14 cellular contexts compared by ENCODE assay signal in the genomic region with DNA sequence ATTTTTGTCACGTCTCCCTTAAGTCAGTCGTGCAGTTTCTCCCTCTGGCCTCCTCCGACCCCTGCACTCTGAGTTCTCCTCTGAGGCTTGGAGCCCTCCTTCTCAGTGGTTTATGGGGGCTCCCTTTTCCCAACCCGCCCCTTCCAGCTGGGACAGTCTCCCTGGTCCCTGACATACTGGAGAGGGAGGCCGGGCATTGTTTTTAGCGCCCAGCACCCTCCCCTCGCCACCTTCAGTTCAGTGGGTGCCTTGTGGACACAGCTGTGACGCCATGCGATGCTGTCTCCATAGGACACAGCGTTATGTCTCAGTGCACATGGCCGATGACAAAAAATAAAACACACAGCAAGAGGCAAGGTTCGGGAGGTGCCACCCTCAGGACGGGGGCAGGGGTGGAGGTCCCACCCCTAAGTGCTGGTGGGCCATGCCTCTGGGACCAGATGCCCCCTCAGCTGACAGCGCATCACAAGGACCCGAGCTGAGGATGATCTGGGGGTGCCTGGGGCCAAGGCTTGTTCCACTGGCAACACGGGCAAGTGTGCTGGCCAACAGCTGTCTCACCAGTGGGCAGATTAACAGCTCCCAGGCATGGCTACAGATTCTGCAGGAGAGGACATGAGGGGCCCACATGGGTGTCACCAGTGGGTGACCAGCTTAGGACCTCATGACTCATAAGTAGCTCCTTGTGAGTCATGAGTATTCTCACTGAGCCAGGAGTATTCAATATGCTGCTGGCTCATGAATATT.
A peak's percentile ranks its signal among the peaks of the same experiment; 100 is the strongest.
DNase-seq lines count a peak whose midpoint lies in the region; ATAC-seq and TF ChIP-seq lines count a peak whose summit lies in the region.
"Had no signal": no experiment of that assay in that cellular context is flagged by ENCODE, and none has a peak within 500 bp of the region (broad histone marks: within the 10 kb centered on the region; RNA-seq: fewer than 3 reads in every experiment).

No MANE protein-coding gene starts in this region.

- no peaks in the 10 kb centered on the region for H3K36me3 ChIP-seq in right atrium auricular region

- ATAC-seq in Right ventricle myocardium superior (ENCODE audit: poor library complexity) = no peak
- ATAC-seq: left lobe of liver had no signal

- no peaks in the 10 kb centered on the region for H3K4me1 Mint-ChIP-seq in activated CD4-positive, alpha-beta T cell treated with anti-CD3 and anti-CD28 coated beads, Interleukin-2, amount 10 ng/mL, durations not matched to agents 24 days and 14 days

- DNase-seq in Right ventricle myocardium superior = peak; percentile 24
- no peak for DNase-seq in right atrium auricular region (ENCODE audit: low spot score)
- DNase-seq in astrocyte of the hippocampus (ENCODE audit: low read depth, low spot score) = peak; percentile 52
- DNase-seq in islet precursor cell = peak; percentile 44
- DNase-seq in COR-L47 (lab: John Stamatoyannopoulos, UW) = no peak
- DNase-seq in DMS153 treated with DMSO at 0.1 percent for 48 hours (lab: John Stamatoyannopoulos, UW; ENCODE audit: unreplicated experiment) = no peak
- DNase-seq in activated CD4-positive, alpha-beta T cell treated with anti-CD3 and anti-CD28 coated beads, Interleukin-2, amount 10 ng/mL, durations not matched to agents 24 days and 14 days = no peak
- no peak for DNase-seq in NCI-H2227 treated with DMSO at 0.1 percent for 48 hours (lab: John Stamatoyannopoulos, UW)
- DNase-seq: activated T-cell treated with anti-CD3 and anti-CD28 coated beads, Interleukin-2, amount 50 U/mL, for 1 hour; AML-193; NCI-H226 had no signal

- no peaks in the 10 kb centered on the region for H3K36me3 Mint-ChIP-seq in activated CD4-positive, alpha-beta T cell treated with anti-CD3 and anti-CD28 coated beads, Interleukin-2, amount 10 ng/mL, durations not matched to agents 24 days and 14 days (ENCODE audit: low read depth)

- H3K4me3 Mint-ChIP-seq in activated CD4-positive, alpha-beta T cell treated with anti-CD3 and anti-CD28 coated beads, Interleukin-2, amount 10 ng/mL, durations not matched to agents 24 days and 14 days = no peak overlapping the region
- H3K4me3 Mint-ChIP-seq: stimulated activated naive CD8-positive, alpha-beta T cell treated with anti-CD3 and anti-CD28 coated beads, Interleukin-15, Interleukin-2, amounts not matched to agents 100 ng/mL and 50 ng/mL, for 24 hours had no signal

- no peaks in the 10 kb centered on the region for H3K9me3 Mint-ChIP-seq in activated CD4-positive, alpha-beta T cell treated with anti-CD3 and anti-CD28 coated beads, Interleukin-2, amount 10 ng/mL, durations not matched to agents 24 days and 14 days
- H3K9me3 Mint-ChIP-seq: stimulated activated naive CD8-positive, alpha-beta T cell treated with anti-CD3 and anti-CD28 coated beads, Interleukin-15, Interleukin-2, amounts not matched to agents 100 ng/mL and 50 ng/mL, for 24 hours had no signal

- peaks cover 10% of the 10 kb centered on the region for H3K27me3 Mint-ChIP-seq in activated CD4-positive, alpha-beta T cell treated with anti-CD3 and anti-CD28 coated beads, Interleukin-2, amount 10 ng/mL, durations not matched to agents 24 days and 14 days

- no peaks in the 10 kb centered on the region for H3K4me1 ChIP-seq in right atrium auricular region

- intact Hi-C loops in Right ventricle myocardium superior (cut with DNase I) = no loop called here
- intact Hi-C loops in activated CD4-positive, alpha-beta T cell treated with anti-CD3 and anti-CD28 coated beads, Interleukin-2, amount 10 ng/mL, durations not matched to agents 24 days and 14 days (cut with micrococcal nuclease) = no loop called here

- no peak overlapping the region for H3K4me3 ChIP-seq in right atrium auricular region

- TF ChIP-seq CTCF in right atrium auricular region (IDR thresholded peaks at IDR 0.05) = no peak

- H3K27me3 ChIP-seq in right atrium auricular region = no peaks in the 10 kb centered on the region

- peaks cover 0 to 4% of the 10 kb centered on the region in 2 donors for H3K9me3 ChIP-seq in right atrium auricular region

- no peak overlapping the region for H3K27ac Mint-ChIP-seq in activated CD4-positive, alpha-beta T cell treated with anti-CD3 and anti-CD28 coated beads, Interleukin-2, amount 10 ng/mL, durations not matched to agents 24 days and 14 days
- H3K27ac Mint-ChIP-seq: stimulated activated naive CD8-positive, alpha-beta T cell treated with anti-CD3 and anti-CD28 coated beads, Interleukin-15, Interleukin-2, amounts not matched to agents 100 ng/mL and 50 ng/mL, for 24 hours had no signal

- H3K27ac ChIP-seq in right atrium auricular region = no peak overlapping the region
- H3K27ac ChIP-seq: VCaP had no signal

Comparison
In these comparisons a context has a peak if more than half of its experiments do, and no peak if none do; other contexts are left out.
1. DNase-seq: peak in Right ventricle myocardium superior (single experiment), astrocyte of the hippocampus (single experiment) and islet precursor cell (single experiment); none in right atrium auricular region (single experiment), COR-L47 (single experiment), DMS153 treated with DMSO at 0.1 percent for 48 hours (single experiment), activated CD4-positive, alpha-beta T cell treated with anti-CD3 and anti-CD28 coated beads, Interleukin-2, amount 10 ng/mL, durations not matched to agents 24 days and 14 days (single experiment) and NCI-H2227 treated with DMSO at 0.1 percent for 48 hours (single experiment).